In genomic region chr17:2054262-2054739, GRCh38 we compare ENCODE assay signal across 6 cellular contexts. TPM values are rescaled to one million over a fixed set of nuclear protein-coding genes. Genes with fewer than 3 reads are reported as not detected.
A peak's percentile ranks its signal among the peaks of the same experiment; 100 is the strongest.
DNase-seq lines count a peak whose midpoint lies in the region; ATAC-seq, FAIRE-seq and TF ChIP-seq lines count a peak whose summit lies in the region.

No MANE protein-coding gene starts in this region.

- ATAC-seq in HepG2: peak; percentile 39

- peaks cover 28% of the 10 kb centered on the region for H3K4me1 ChIP-seq in HepG2 (ENCODE audit: insufficient read depth, low read length)

- peaks cover 3% of the 10 kb centered on the region for H3K36me3 Mint-ChIP-seq in activated CD4-positive, alpha-beta T cell treated with anti-CD3 and anti-CD28 coated beads, Interleukin-2, amount 10 ng/mL, durations not matched to agents 7 days and 5 days (ENCODE audit: low read depth)

- FAIRE-seq in HepG2 (lab: Jason Lieb, UNC): no peak

- H3K4me3 Mint-ChIP-seq in activated CD4-positive, alpha-beta T cell treated with anti-CD3 and anti-CD28 coated beads, Interleukin-2, amount 10 ng/mL, durations not matched to agents 7 days and 5 days: peak overlapping the region; percentile 69

- no peaks in the 10 kb centered on the region for H3K79me2 ChIP-seq in HepG2 (ENCODE audit: insufficient read depth, low read length)

- H4K20me1 ChIP-seq in HepG2 (ENCODE audit: insufficient read depth, low read length): peaks cover 20% of the 10 kb centered on the region; the same call in 1 of the 2 replicates

- peaks cover 4 to 25% of the 10 kb centered on the region in 2 experiments; a peak in 4 of 5 replicates for H3K27me3 ChIP-seq in HepG2 (ENCODE audit: control insufficient read depth in 1 of 2, insufficient read depth in 2 of 2, low read length in 2 of 2)

- no peak for TF ChIP-seq POLR2A in HepG2 (IDR thresholded peaks at IDR 0.05; ENCODE audit: insufficient read depth in 1 of 2, low read depth in 2 of 2, low read length in 2 of 2)

- H3K4me1 Mint-ChIP-seq in activated CD4-positive, alpha-beta T cell treated with anti-CD3 and anti-CD28 coated beads, Interleukin-2, amount 10 ng/mL, durations not matched to agents 7 days and 5 days: peaks cover 21% of the 10 kb centered on the region

- no peak for TF ChIP-seq RAD21 in HepG2 (CRISPR knock-in tag; IDR thresholded peaks at IDR 0.05)

- H3K4me2 ChIP-seq in HepG2 (ENCODE audit: low read depth, low read length): peak overlapping the region; percentile 80

- H3K9me3 Mint-ChIP-seq in activated CD4-positive, alpha-beta T cell treated with anti-CD3 and anti-CD28 coated beads, Interleukin-2, amount 10 ng/mL, durations not matched to agents 7 days and 5 days: no peaks in the 10 kb centered on the region

- POLR2A ChIA-PET in activated CD4-positive, alpha-beta T cell treated with anti-CD3 and anti-CD28 coated beads, Interleukin-2, amount 10 ng/mL, durations not matched to agents 7 days and 5 days (lab: Charles Lee): interaction anchor here (1.0 kb wide), 1 partner anchor 34 kb away, joined by 4 read pairs; no protein-coding TSS in a partner anchor
- POLR2A ChIA-PET in HepG2 (lab: Yijun Ruan, JAX): interaction anchor here (0.6 to 1.5 kb wide), 2 partner anchors 191 to 387 kb away, joined by 3 to 7 read pairs; no protein-coding TSS in a partner anchor

- no TSS peak for BruUV-seq in HepG2 (replicated peaks; lab: Mats Ljungman, UMichigan)

- H3K4me3 ChIP-seq in HepG2 (replicated peaks in 1 of 3; ENCODE audit: insufficient read depth in 1 of 3, low read depth in 2 of 3, low read length in 3 of 3): peak overlapping the region; percentile 64 to 76 (median 65)

- H3K9ac ChIP-seq in HepG2 (ENCODE audit: insufficient read depth, low read depth, low read length): no peak overlapping the region

- peak overlapping the region; percentile 82 for H3K27ac Mint-ChIP-seq in activated CD4-positive, alpha-beta T cell treated with anti-CD3 and anti-CD28 coated beads, Interleukin-2, amount 10 ng/mL, durations not matched to agents 7 days and 5 days

- no peak overlapping the region for H3K27ac ChIP-seq in HepG2 (ENCODE audit: extremely low read length, insufficient read depth, low read length)

- H2AFZ ChIP-seq in HepG2 (ENCODE audit: low read length): no peak overlapping the region

- no peak for TF ChIP-seq CTCF in HepG2 (CRISPR knock-in tag; IDR thresholded peaks at IDR 0.05)

- CTCF ChIA-PET in activated CD4-positive, alpha-beta T cell treated with anti-CD3 and anti-CD28 coated beads, Interleukin-2, amount 10 ng/mL, durations not matched to agents 7 days and 5 days (lab: Charles Lee): interaction anchor here (0.5 to 8.5 kb wide), 59 partner anchors 9 to 362 kb away, joined by 3 to 210 read pairs (median 4); partner anchors contain the start of genes RTN4RL1, SGSM2 and TSR1
- CTCF ChIA-PET in HepG2 (lab: Yijun Ruan, JAX; ENCODE audit: low intra/inter-chr PET ratio, low total read pairs): interaction anchor here (1.1 to 3.8 kb wide), 2 partner anchors 189 to 191 kb away, joined by 3 to 37 read pairs; no protein-coding TSS in a partner anchor

- intact Hi-C loops in HepG2 (cut with micrococcal nuclease; ENCODE audit: unreplicated experiment): loop anchor here (1.0 kb wide), 1 partner anchor 190 kb away; no protein-coding TSS in a partner anchor

- DNase-seq in activated CD4-positive, alpha-beta T cell treated with anti-CD3 and anti-CD28 coated beads, Interleukin-2, amount 10 ng/mL, durations not matched to agents 7 days and 5 days: peak; percentile 42
- no peak for DNase-seq in activated CD4-positive, alpha-beta T cell treated with anti-CD3 and anti-CD28 coated beads for 1 hour
- DNase-seq in activated T-cell treated with anti-CD3 and anti-CD28 coated beads, Interleukin-2, amount 50 U/mL, for 48 hours: peak; percentile 81
- DNase-seq in HepG2 (ENCODE audit: low spot score): no peak
- no peak for DNase-seq in NCI-H774 (lab: John Stamatoyannopoulos, UW)
- no peak for DNase-seq in NOMO-1 (lab: John Stamatoyannopoulos, UW; ENCODE audit: unreplicated experiment in 2 of 2)

- WGBS in HepG2 (ENCODE audit: low lambda C conversion rate): 22% methylated on average over 10 of the region's 28 CpGs

- no peaks in the 10 kb centered on the region for H3K9me3 ChIP-seq in HepG2 (ENCODE audit: low read length)

- H3K36me3 ChIP-seq in HepG2 (replicated peaks in 1 of 2; ENCODE audit: control insufficient read depth in 1 of 2, insufficient read depth in 2 of 2, low read length in 2 of 2): no peaks in the 10 kb centered on the region

- TF ChIP-seq EP300 in HepG2 (IDR thresholded peaks at IDR 0.05; ENCODE audit: low read depth in 2 of 2, low read length in 2 of 2) (no peak), HepG2 (CRISPR knock-in tag; IDR thresholded peaks at IDR 0.05; ENCODE audit: borderline replicate concordance) (no peak)

- in situ Hi-C loops in HepG2 (cut with HindIII; ENCODE audit: extremely low pct_ligation_motif_present, low pct_unique_long_range_greater_than_20kb): no loop called here

- peaks cover 14% of the 10 kb centered on the region for H3K27me3 Mint-ChIP-seq in activated CD4-positive, alpha-beta T cell treated with anti-CD3 and anti-CD28 coated beads, Interleukin-2, amount 10 ng/mL, durations not matched to agents 7 days and 5 days

RNA-seq across cellular contexts. Expression of gene HIC1, which starts 0.6 kb away (rescaled TPM):
- total RNA-seq in activated CD4-positive, alpha-beta T cell treated with anti-CD3 and anti-CD28 coated beads, Interleukin-2, amount 10 ng/mL, durations not matched to agents 7 days and 5 days: 10 to 100 TPM; 29.0 to 31.0 TPM
- total RNA-seq in HepG2 (2016; rRNA removed; fragmentation: Illumina TruSeq; extraction: Trizol): 0.31 TPM in 1 of 2 replicates, not detected in the other
- not detected in 2 replicates for total RNA-seq in HepG2 (2016; cell fraction: cytosol; rRNA removed; fragmentation: Illumina TruSeq; extraction: Trizol; ENCODE audit: low read depth)
- total RNA-seq in HepG2 (2016; cell fraction: insoluble cytoplasmic fraction; rRNA removed; fragmentation: Illumina TruSeq; extraction: Trizol): 0.12 and 0.26 TPM in 2 replicates
- 0.06 and 0.07 TPM in 2 replicates for total RNA-seq in HepG2 (2016; cell fraction: membrane; rRNA removed; fragmentation: Illumina TruSeq; extraction: Trizol)
- not detected in 2 replicates for total RNA-seq in HepG2 (2016; cell fraction: nucleus; rRNA removed; fragmentation: Illumina TruSeq; extraction: Trizol)
- 0.04 and 0.10 TPM in 2 replicates for polyA plus RNA-seq in HepG2 (2011; rRNA removed)
- 0.09 and 0.12 TPM in 2 replicates for polyA plus RNA-seq in HepG2 (2011; cell fraction: cytosol; rRNA removed)
- polyA plus RNA-seq in HepG2 (2011; cell fraction: nucleus; rRNA removed): 1.1 and 1.2 TPM in 2 replicates
- 0.23 and 0.39 TPM in 2 replicates for polyA plus RNA-seq in HepG2 (2012)
- not detected in 2 replicates for polyA plus RNA-seq in HepG2 (2016; cell fraction: cytosol; fragmentation: Illumina TruSeq; extraction: Trizol; ENCODE audit: low read depth)
- 0.08 TPM in 1 of 2 replicates, not detected in the other for polyA plus RNA-seq in HepG2 (2016; cell fraction: insoluble cytoplasmic fraction; fragmentation: Illumina TruSeq; extraction: Trizol; ENCODE audit: low read depth)
- polyA plus RNA-seq in HepG2 (2016; cell fraction: membrane; fragmentation: Illumina TruSeq; extraction: Trizol; ENCODE audit: low read depth): 0.06 and 0.09 TPM in 2 replicates
- polyA plus RNA-seq in HepG2 (2016; cell fraction: nucleus; fragmentation: Illumina TruSeq; extraction: Trizol; ENCODE audit: insufficient read depth, low read depth): 0.84 TPM in 1 of 2 replicates, not detected in the other
- 0.12 and 0.56 TPM in 2 replicates for polyA minus RNA-seq in HepG2 (2011; rRNA and poly(A)+ RNA removed; ENCODE audit: low replicate concordance)
- not detected in 2 replicates for polyA minus RNA-seq in HepG2 (2011; cell fraction: cytosol; rRNA and poly(A)+ RNA removed)
- 0.12 and 0.13 TPM in 2 replicates for polyA minus RNA-seq in HepG2 (2011; cell fraction: nucleus; rRNA and poly(A)+ RNA removed)

RNA-seq across cellular contexts. Expression of gene OVCA2, which starts 12.5 kb away (rescaled TPM):
- total RNA-seq in activated CD4-positive, alpha-beta T cell treated with anti-CD3 and anti-CD28 coated beads, Interleukin-2, amount 10 ng/mL, durations not matched to agents 7 days and 5 days: 10 to 100 TPM; 36.8 to 37.9 TPM
- total RNA-seq in HepG2 (2016; rRNA removed; fragmentation: Illumina TruSeq; extraction: Trizol): 28.2 and 28.5 TPM in 2 replicates
- total RNA-seq in HepG2 (2016; cell fraction: cytosol; rRNA removed; fragmentation: Illumina TruSeq; extraction: Trizol; ENCODE audit: low read depth): 14.6 and 20.0 TPM in 2 replicates
- 30.5 and 31.5 TPM in 2 replicates for total RNA-seq in HepG2 (2016; cell fraction: insoluble cytoplasmic fraction; rRNA removed; fragmentation: Illumina TruSeq; extraction: Trizol)
- 29.3 and 32.1 TPM in 2 replicates for total RNA-seq in HepG2 (2016; cell fraction: membrane; rRNA removed; fragmentation: Illumina TruSeq; extraction: Trizol)
- total RNA-seq in HepG2 (2016; cell fraction: nucleus; rRNA removed; fragmentation: Illumina TruSeq; extraction: Trizol): 13.5 and 15.0 TPM in 2 replicates
- polyA plus RNA-seq in HepG2 (2011; rRNA removed): 23.7 and 30.7 TPM in 2 replicates
- 28.7 and 32.0 TPM in 2 replicates for polyA plus RNA-seq in HepG2 (2011; cell fraction: cytosol; rRNA removed)
- polyA plus RNA-seq in HepG2 (2011; cell fraction: nucleus; rRNA removed): 12.2 and 17.3 TPM in 2 replicates
- polyA plus RNA-seq in HepG2 (2012): 7.1 and 10.8 TPM in 2 replicates
- 21.4 and 25.7 TPM in 2 replicates for polyA plus RNA-seq in HepG2 (2016; cell fraction: cytosol; fragmentation: Illumina TruSeq; extraction: Trizol; ENCODE audit: low read depth)
- 30.2 and 32.2 TPM in 2 replicates for polyA plus RNA-seq in HepG2 (2016; cell fraction: insoluble cytoplasmic fraction; fragmentation: Illumina TruSeq; extraction: Trizol; ENCODE audit: low read depth)
- 25.8 and 29.0 TPM in 2 replicates for polyA plus RNA-seq in HepG2 (2016; cell fraction: membrane; fragmentation: Illumina TruSeq; extraction: Trizol; ENCODE audit: low read depth)
- polyA plus RNA-seq in HepG2 (2016; cell fraction: nucleus; fragmentation: Illumina TruSeq; extraction: Trizol; ENCODE audit: insufficient read depth, low read depth): 19.9 and 28.4 TPM in 2 replicates
- polyA minus RNA-seq in HepG2 (2011; rRNA and poly(A)+ RNA removed; ENCODE audit: low replicate concordance): 18.1 and 38.8 TPM in 2 replicates
- 2.6 and 5.9 TPM in 2 replicates for polyA minus RNA-seq in HepG2 (2011; cell fraction: cytosol; rRNA and poly(A)+ RNA removed)
- 1.7 TPM in 1 of 2 replicates, not detected in the other for polyA minus RNA-seq in HepG2 (2011; cell fraction: nucleus; rRNA and poly(A)+ RNA removed)

RNA-seq across cellular contexts. Expression of gene DPH1, which starts 24.3 kb away (rescaled TPM):
- 10 to 100 TPM; 31.3 to 37.8 TPM for total RNA-seq in activated CD4-positive, alpha-beta T cell treated with anti-CD3 and anti-CD28 coated beads, Interleukin-2, amount 10 ng/mL, durations not matched to agents 7 days and 5 days
- total RNA-seq in HepG2 (2016; rRNA removed; fragmentation: Illumina TruSeq; extraction: Trizol): 14.5 and 25.3 TPM in 2 replicates
- 12.1 and 14.2 TPM in 2 replicates for total RNA-seq in HepG2 (2016; cell fraction: cytosol; rRNA removed; fragmentation: Illumina TruSeq; extraction: Trizol; ENCODE audit: low read depth)
- total RNA-seq in HepG2 (2016; cell fraction: insoluble cytoplasmic fraction; rRNA removed; fragmentation: Illumina TruSeq; extraction: Trizol): 12.8 and 22.5 TPM in 2 replicates
- 10.3 and 14.0 TPM in 2 replicates for total RNA-seq in HepG2 (2016; cell fraction: membrane; rRNA removed; fragmentation: Illumina TruSeq; extraction: Trizol)
- 16.5 and 22.6 TPM in 2 replicates for total RNA-seq in HepG2 (2016; cell fraction: nucleus; rRNA removed; fragmentation: Illumina TruSeq; extraction: Trizol)
- polyA plus RNA-seq in HepG2 (2011; rRNA removed): 42.8 and 49.5 TPM in 2 replicates
- polyA plus RNA-seq in HepG2 (2011; cell fraction: cytosol; rRNA removed): 18.9 and 24.7 TPM in 2 replicates
- polyA plus RNA-seq in HepG2 (2011; cell fraction: nucleus; rRNA removed): 184 and 197 TPM in 2 replicates
- polyA plus RNA-seq in HepG2 (2012): 22.1 and 23.1 TPM in 2 replicates
- polyA plus RNA-seq in HepG2 (2016; cell fraction: cytosol; fragmentation: Illumina TruSeq; extraction: Trizol; ENCODE audit: low read depth): 2.9 and 3.9 TPM in 2 replicates
- polyA plus RNA-seq in HepG2 (2016; cell fraction: insoluble cytoplasmic fraction; fragmentation: Illumina TruSeq; extraction: Trizol; ENCODE audit: low read depth): 12.2 and 15.0 TPM in 2 replicates
- 3.9 and 4.7 TPM in 2 replicates for polyA plus RNA-seq in HepG2 (2016; cell fraction: membrane; fragmentation: Illumina TruSeq; extraction: Trizol; ENCODE audit: low read depth)
- polyA plus RNA-seq in HepG2 (2016; cell fraction: nucleus; fragmentation: Illumina TruSeq; extraction: Trizol; ENCODE audit: insufficient read depth, low read depth): 54.3 and 66.6 TPM in 2 replicates
- 82.1 and 106 TPM in 2 replicates for polyA minus RNA-seq in HepG2 (2011; rRNA and poly(A)+ RNA removed; ENCODE audit: low replicate concordance)
- polyA minus RNA-seq in HepG2 (2011; cell fraction: cytosol; rRNA and poly(A)+ RNA removed): 15.1 and 19.0 TPM in 2 replicates
- 33.1 and 46.4 TPM in 2 replicates for polyA minus RNA-seq in HepG2 (2011; cell fraction: nucleus; rRNA and poly(A)+ RNA removed)

RNA-seq across cellular contexts. Expression of gene RTN4RL1, which starts 29.2 kb away (rescaled TPM):
- under 1 TPM; 0.19 to 0.20 TPM for total RNA-seq in activated CD4-positive, alpha-beta T cell treated with anti-CD3 and anti-CD28 coated beads, Interleukin-2, amount 10 ng/mL, durations not matched to agents 7 days and 5 days
- total RNA-seq in HepG2 (2016; rRNA removed; fragmentation: Illumina TruSeq; extraction: Trizol): not detected in 2 replicates
- not detected in 2 replicates for total RNA-seq in HepG2 (2016; cell fraction: cytosol; rRNA removed; fragmentation: Illumina TruSeq; extraction: Trizol; ENCODE audit: low read depth)
- total RNA-seq in HepG2 (2016; cell fraction: insoluble cytoplasmic fraction; rRNA removed; fragmentation: Illumina TruSeq; extraction: Trizol): not detected in 2 replicates
- not detected in 2 replicates for total RNA-seq in HepG2 (2016; cell fraction: membrane; rRNA removed; fragmentation: Illumina TruSeq; extraction: Trizol)
- not detected in 2 replicates for total RNA-seq in HepG2 (2016; cell fraction: nucleus; rRNA removed; fragmentation: Illumina TruSeq; extraction: Trizol)
- polyA plus RNA-seq in HepG2 (2011; rRNA removed): 0.01 TPM in 1 of 2 replicates, not detected in the other
- not detected in 2 replicates for polyA plus RNA-seq in HepG2 (2011; cell fraction: cytosol; rRNA removed)
- not detected in 2 replicates for polyA plus RNA-seq in HepG2 (2011; cell fraction: nucleus; rRNA removed)
- not detected in 2 replicates for polyA plus RNA-seq in HepG2 (2012)
- polyA plus RNA-seq in HepG2 (2016; cell fraction: cytosol; fragmentation: Illumina TruSeq; extraction: Trizol; ENCODE audit: low read depth): not detected in 2 replicates
- polyA plus RNA-seq in HepG2 (2016; cell fraction: insoluble cytoplasmic fraction; fragmentation: Illumina TruSeq; extraction: Trizol; ENCODE audit: low read depth): not detected in 2 replicates
- 0.05 TPM in 1 of 2 replicates, not detected in the other for polyA plus RNA-seq in HepG2 (2016; cell fraction: membrane; fragmentation: Illumina TruSeq; extraction: Trizol; ENCODE audit: low read depth)
- not detected in 2 replicates for polyA plus RNA-seq in HepG2 (2016; cell fraction: nucleus; fragmentation: Illumina TruSeq; extraction: Trizol; ENCODE audit: insufficient read depth, low read depth)
- polyA minus RNA-seq in HepG2 (2011; rRNA and poly(A)+ RNA removed; ENCODE audit: low replicate concordance): 0.08 TPM in 1 of 2 replicates, not detected in the other
- polyA minus RNA-seq in HepG2 (2011; cell fraction: cytosol; rRNA and poly(A)+ RNA removed): not detected in 2 replicates
- polyA minus RNA-seq in HepG2 (2011; cell fraction: nucleus; rRNA and poly(A)+ RNA removed): not detected in 2 replicates

Comparison
In these comparisons a context has a peak if more than half of its experiments do, and no peak if none do; other contexts are left out.
1. DNase-seq: peak in activated CD4-positive, alpha-beta T cell treated with anti-CD3 and anti-CD28 coated beads, Interleukin-2, amount 10 ng/mL, durations not matched to agents 7 days and 5 days (single experiment) and activated T-cell treated with anti-CD3 and anti-CD28 coated beads, Interleukin-2, amount 50 U/mL, for 48 hours (2 of 2); none in activated CD4-positive, alpha-beta T cell treated with anti-CD3 and anti-CD28 coated beads for 1 hour (single experiment), HepG2 (single experiment), NCI-H774 (single experiment) and NOMO-1 (0 of 2).
2. RNA of gene HIC1, which starts 0.6 kb away (total RNA-seq): 29.0 to 31.0 TPM in activated CD4-positive, alpha-beta T cell treated with anti-CD3 and anti-CD28 coated beads, Interleukin-2, amount 10 ng/mL, durations not matched to agents 7 days and 5 days; 0.06 to 0.31 TPM in HepG2; every median in the first group is over 10 times any median in the second.